In genomic region chr5:37721447-37721871, GRCh38 we compare ENCODE assay signal across 8 cellular contexts.
A peak's percentile ranks its signal among the peaks of the same experiment; 100 is the strongest.
DNase-seq lines count a peak whose midpoint lies in the region; ATAC-seq and TF ChIP-seq lines count a peak whose summit lies in the region.

No MANE protein-coding gene starts in this region.

- TF ChIP-seq RAD21 in IMR-90 (IDR thresholded peaks at IDR 0.05; ENCODE audit: low read length): no peak

- H3K9me3 ChIP-seq in IMR-90 (ENCODE audit: control insufficient read depth, insufficient read depth, low read length) (no peaks in the 10 kb centered on the region), fibroblast of lung (ENCODE audit: control insufficient read depth, insufficient read depth, low read depth, low read length) (no peaks in the 10 kb centered on the region)

- no peak for TF ChIP-seq CTCF in IMR-90 (conservative IDR thresholded peaks at IDR 0.05; ENCODE audit: low read depth, low read length)
- no peak for TF ChIP-seq CTCF in fibroblast of lung (conservative IDR thresholded peaks at IDR 0.05 in 1 of 2, IDR thresholded peaks at IDR 0.05 in 1 of 2; ENCODE audit: low read depth in 1 of 2, low read length in 2 of 2)
- no peak for TF ChIP-seq CTCF in dorsolateral prefrontal cortex (IDR thresholded peaks at IDR 0.05 in 54 of 56, conservative IDR thresholded peaks at IDR 0.05 in 2 of 56; ENCODE audit: low read depth in 1 of 56, partially characterized antibody in 56 of 56)

- BruUV-seq in IMR-90 (replicated peaks; lab: Mats Ljungman, UMichigan): no TSS peak

- H3K56ac ChIP-seq in IMR-90 (ENCODE audit: extremely low read depth, insufficient read depth, low read length): no peak overlapping the region

- H3K36me3 ChIP-seq in IMR-90 (ENCODE audit: control insufficient read depth, insufficient read depth, low read length) (no peaks in the 10 kb centered on the region), fibroblast of lung (ENCODE audit: control insufficient read depth, insufficient read depth, low read length) (no peaks in the 10 kb centered on the region)

- H4K20me1 ChIP-seq in IMR-90 (ENCODE audit: insufficient read depth, low read length) (peaks cover 11% of the 10 kb centered on the region; the same call in 1 of the 2 replicates), fibroblast of lung (ENCODE audit: control insufficient read depth, extremely low read depth, insufficient read depth, low read length) (no peaks in the 10 kb centered on the region)

- H3K4ac ChIP-seq in IMR-90 (ENCODE audit: low read depth, low read length): peak overlapping the region; percentile 61

- 0 out of 3 replicates have a peak overlapping the region, but pooled peaks have one; percentile 3 for H2BK15ac ChIP-seq in IMR-90 (ENCODE audit: low read depth, low read length)

- peaks cover 10% of the 10 kb centered on the region for H3K9me1 ChIP-seq in IMR-90 (ENCODE audit: insufficient read depth, low read length)

- no peaks in the 10 kb centered on the region for H3K79me2 ChIP-seq in fibroblast of lung (ENCODE audit: control insufficient read depth, insufficient read depth, low read length)

- in situ Hi-C loops in IMR-90 (cut with MboI; ENCODE audit: low sequenced_read_pairs): no loop called here

- peak overlapping the region in 1 of 2 experiments; percentile 40; a peak in 2 of 4 replicates for H4K8ac ChIP-seq in IMR-90 (ENCODE audit: low read depth in 2 of 2, low read length in 2 of 2)

- ATAC-seq in GM18511 (IDR thresholded peaks at IDR 0.05; ENCODE audit: unreplicated experiment) (peak; percentile 70), GM21717 (IDR thresholded peaks at IDR 0.05; ENCODE audit: unreplicated experiment) (peak; percentile 73), IMR-90 (ENCODE audit: low read depth) (no peak)

- peak overlapping the region; percentile 67; the same call in 1 of the 2 replicates for H2AK5ac ChIP-seq in IMR-90 (ENCODE audit: low read depth, low read length)

- peak overlapping the region; percentile 55; the same call in 1 of the 2 replicates for H3K14ac ChIP-seq in IMR-90 (replicated peaks; ENCODE audit: low read depth, low read length)

- no peak overlapping the region for H3K27ac ChIP-seq in IMR-90 (ENCODE audit: insufficient read depth, low read length)
- peak overlapping the region; percentile 22 for H3K27ac ChIP-seq in fibroblast of lung (ENCODE audit: insufficient read depth, low read length)
- H3K27ac ChIP-seq in dorsolateral prefrontal cortex: no peak overlapping the region

- CTCF ChIA-PET in IMR-90 (lab: Yijun Ruan, JAX): no interaction called here

- no peak overlapping the region for H3K9ac ChIP-seq in IMR-90 (ENCODE audit: low read depth, low read length)
- H3K9ac ChIP-seq in fibroblast of lung (ENCODE audit: insufficient read depth, low read length): no peak overlapping the region

- peak overlapping the region; percentile 33; the same call in 1 of the 2 replicates for H2BK20ac ChIP-seq in IMR-90 (ENCODE audit: low read depth, low read length)

- peak; percentile 36 for DNase-seq in IMR-90
- DNase-seq in fibroblast of lung (ENCODE audit: low read depth in 2 of 2): peak in 1 of 2 donors; percentile 65
- DNase-seq in NCI-H524 treated with DMSO at 0.1 percent for 48 hours (lab: John Stamatoyannopoulos, UW): no peak
- DNase-seq in SHP77 treated with DMSO at 0.1 percent for 48 hours (lab: John Stamatoyannopoulos, UW): no peak
- no peak for DNase-seq in superior temporal gyrus (ENCODE audit: extremely low spot score)
- no peak for DNase-seq in dorsolateral prefrontal cortex

- dilution Hi-C loops in IMR-90 (cut with HindIII; ENCODE audit: low sequenced_read_pairs, unreplicated experiment): no loop called here

- peak overlapping the region; percentile 60; the same call in 1 of the 2 replicates for H3K4me2 ChIP-seq in IMR-90 (ENCODE audit: low read depth, low read length)
- no peak overlapping the region for H3K4me2 ChIP-seq in fibroblast of lung (ENCODE audit: extremely low read depth, insufficient read depth, low read length)

- no peak overlapping the region for H3K4me3 ChIP-seq in IMR-90 (ENCODE audit: insufficient read depth, low read depth, low read length)
- no peak overlapping the region for H3K4me3 ChIP-seq in fibroblast of lung (replicated peaks in 1 of 4; ENCODE audit: control extremely low read depth in 1 of 4, insufficient read depth in 1 of 4, low read depth in 3 of 4, low read length in 4 of 4)
- no peak overlapping the region for H3K4me3 ChIP-seq in dorsolateral prefrontal cortex

- peak overlapping the region; percentile 6; the same call in 1 of the 2 replicates for H4K91ac ChIP-seq in IMR-90 (ENCODE audit: insufficient read depth, low read depth, low read length)

- WGBS in IMR-90 (ENCODE audit: extremely low coverage in 2 of 2, insufficient read length in 1 of 2), 2 experiments: no CpG with 5 or more reads among the region's 5 CpGs

- no peak for TF ChIP-seq POLR2A in IMR-90 (IDR thresholded peaks at IDR 0.05; ENCODE audit: low read depth, low read length)

- intact Hi-C loops in IMR-90 (cut with micrococcal nuclease): loop anchor here (5.0 kb wide), 1 partner anchor 116 kb away; no protein-coding TSS in a partner anchor
- intact Hi-C loops in dorsolateral prefrontal cortex (cut with DNase I): loop anchor here in 1 of 2 donors (5.0 to 10.0 kb wide), 4 partner anchors 46 to 473 kb away; no protein-coding TSS in a partner anchor

- no peak overlapping the region for H4K5ac ChIP-seq in IMR-90 (ENCODE audit: low read depth, low read length)

- H2AFZ ChIP-seq in IMR-90 (replicated peaks; ENCODE audit: low read length, poor library complexity): no peak overlapping the region
- no peak overlapping the region for H2AFZ ChIP-seq in fibroblast of lung (ENCODE audit: low read length)

- no peak overlapping the region for H3K18ac ChIP-seq in IMR-90 (ENCODE audit: low read depth, low read length)

- H3K4me1 ChIP-seq in IMR-90 (ENCODE audit: control insufficient read depth, insufficient read depth, low read length) (peaks cover 9% of the 10 kb centered on the region), fibroblast of lung (ENCODE audit: control insufficient read depth, extremely low read depth, insufficient read depth, low read length) (peaks cover 19% of the 10 kb centered on the region)

- peaks cover 0 to 3% of the 10 kb centered on the region in 2 experiments; a peak in 1 of 4 replicates for H3K79me1 ChIP-seq in IMR-90 (ENCODE audit: low read depth in 1 of 2, low read length in 2 of 2)

- H2BK120ac ChIP-seq in IMR-90 (ENCODE audit: low read depth, low read length): peak overlapping the region; percentile 57; the same call in 1 of the 2 replicates

- no peak overlapping the region for H2AK9ac ChIP-seq in IMR-90 (replicated peaks; ENCODE audit: low read depth, low read length, poor library complexity)

- H3K27me3 ChIP-seq in IMR-90 (ENCODE audit: control insufficient read depth, insufficient read depth, low read length) (no peaks in the 10 kb centered on the region), fibroblast of lung (ENCODE audit: control insufficient read depth, insufficient read depth, low read length) (no peaks in the 10 kb centered on the region), dorsolateral prefrontal cortex (no peaks in the 10 kb centered on the region)

- H2BK5ac ChIP-seq in IMR-90 (ENCODE audit: low read depth, low read length, poor library complexity, severe bottlenecking): peak overlapping the region; percentile 28

- POLR2A ChIA-PET in IMR-90 (lab: Charles Lee; ENCODE audit: unreplicated experiment): interaction anchor here (0.6 kb wide), 1 partner anchor 18 kb away, joined by 4 read pairs; no protein-coding TSS in a partner anchor

- 0 out of 2 replicates have a peak overlapping the region, but pooled peaks have one; percentile 27 for H3K23ac ChIP-seq in IMR-90 (ENCODE audit: low read depth, low read length)

TF ChIP-seq in IMR-90, 13 proteins besides CTCF, POLR2A, EP300 and RAD21:
- no peak for TF ChIP-seq MXI1 (IDR thresholded peaks at IDR 0.05; ENCODE audit: borderline replicate concordance, low read depth, low read length)
- peak; percentile 7; the same call in 1 of the 2 replicates for TF ChIP-seq CEBPB (IDR thresholded peaks at IDR 0.05; ENCODE audit: low read depth, low read length)
TF ChIP-seq in IMR-90: peak in this region for 1.
